20 cellular contexts compared by ENCODE assay signal in genomic region chr3:89740881-89741177, GRCh38.
A peak's percentile ranks its signal among the peaks of the same experiment; 100 is the strongest.
DNase-seq lines count a peak whose midpoint lies in the region; ATAC-seq and TF ChIP-seq lines count a peak whose summit lies in the region.
"Had no signal": no experiment of that assay in that cellular context is flagged by ENCODE, and none has a peak within 500 bp of the region (broad histone marks: within the 10 kb centered on the region; RNA-seq: fewer than 3 reads in every experiment).

No MANE protein-coding gene starts in this region.

- intact Hi-C loops in IMR-90 (cut with micrococcal nuclease): no loop called here

- H4K91ac ChIP-seq in IMR-90 (ENCODE audit: insufficient read depth, low read depth, low read length): no peak overlapping the region

- BruUV-seq in IMR-90 (replicated peaks; lab: Mats Ljungman, UMichigan): no TSS peak

- no peak overlapping the region for H4K8ac ChIP-seq in IMR-90 (ENCODE audit: low read depth in 2 of 2, low read length in 2 of 2)

- H3K14ac ChIP-seq in IMR-90 (replicated peaks; ENCODE audit: low read depth, low read length): no peak overlapping the region

- in situ Hi-C loops in IMR-90 (cut with MboI; ENCODE audit: low sequenced_read_pairs): no loop called here

- no peaks in the 10 kb centered on the region for H3F3A ChIP-seq in smooth muscle cell (ENCODE audit: low read depth)

- CTCF ChIA-PET in IMR-90 (lab: Yijun Ruan, JAX): no interaction called here

- H3K4me3 ChIP-seq in IMR-90 (ENCODE audit: insufficient read depth, low read depth, low read length) (no peak overlapping the region), adipocyte (ENCODE audit: low read length) (no peak overlapping the region), smooth muscle cell (no peak overlapping the region)
- H3K4me3 ChIP-seq: GM23248, K562 had no signal

- H3K23ac ChIP-seq in IMR-90 (ENCODE audit: low read depth, low read length): no peak overlapping the region

- no peak overlapping the region for H4K5ac ChIP-seq in IMR-90 (ENCODE audit: low read depth, low read length)

- no peak overlapping the region for H2AK5ac ChIP-seq in IMR-90 (ENCODE audit: low read depth, low read length)

- H2AK9ac ChIP-seq in IMR-90 (replicated peaks; ENCODE audit: low read depth, low read length, poor library complexity): no peak overlapping the region

- TF ChIP-seq POLR2A in IMR-90 (IDR thresholded peaks at IDR 0.05; ENCODE audit: low read depth, low read length): no peak

- no peak overlapping the region for H2BK20ac ChIP-seq in IMR-90 (ENCODE audit: low read depth, low read length)

- no peak overlapping the region for H2BK120ac ChIP-seq in IMR-90 (ENCODE audit: low read depth, low read length)

- no peaks in the 10 kb centered on the region for H3K9me1 ChIP-seq in IMR-90 (ENCODE audit: insufficient read depth, low read length)

- H3K9me3 ChIP-seq in IMR-90 (ENCODE audit: control insufficient read depth, insufficient read depth, low read length) (no peaks in the 10 kb centered on the region), adipocyte (ENCODE audit: control insufficient read depth, low read length) (no peaks in the 10 kb centered on the region), smooth muscle cell (replicated peaks; ENCODE audit: low read depth) (no peaks in the 10 kb centered on the region)
- H3K9me3 ChIP-seq: BE2C had no signal

- no peak overlapping the region for H2BK5ac ChIP-seq in IMR-90 (ENCODE audit: low read depth, low read length, poor library complexity, severe bottlenecking)

- dilution Hi-C loops in IMR-90 (cut with HindIII; ENCODE audit: low sequenced_read_pairs, unreplicated experiment): no loop called here

- TF ChIP-seq RAD21 in IMR-90 (IDR thresholded peaks at IDR 0.05; ENCODE audit: low read length): no peak

- DNase-seq in IMR-90 (peak; percentile 61), adipocyte (ENCODE audit: low read depth) (peak; percentile 23), fibroblast of peridontal ligament (ENCODE audit: extremely low read depth) (peak; percentile 88), smooth muscle cell (lab: John Stamatoyannopoulos, UW; ENCODE audit: unreplicated experiment) (no peak), hypothalamus (lab: John Stamatoyannopoulos, UW) (no peak), putamen (ENCODE audit: low spot score) (no peak)
- DNase-seq: BE2C; Calu3; CD4-positive, alpha-beta memory T cell; DMS79 treated with DMSO at 0.1 percent for 48 hours; GM23248; NCI-H1436; NCI-H2029; NCI-H2171; NCI-H446; NCI-H69; RPMI8226; SIG-M5 had no signal

- POLR2A ChIA-PET in IMR-90 (lab: Charles Lee; ENCODE audit: unreplicated experiment): no interaction called here

- H3K79me1 ChIP-seq in IMR-90 (ENCODE audit: low read depth in 1 of 2, low read length in 2 of 2): no peaks in the 10 kb centered on the region

- H3K4me1 ChIP-seq in IMR-90 (ENCODE audit: control insufficient read depth, insufficient read depth, low read length) (peaks cover 2% of the 10 kb centered on the region; the same call in 1 of the 2 replicates), adipocyte (ENCODE audit: control insufficient read depth, insufficient read depth, low read length) (peaks cover 11% of the 10 kb centered on the region), smooth muscle cell (ENCODE audit: low read depth) (no peaks in the 10 kb centered on the region)
- H3K4me1 ChIP-seq: BE2C had no signal

- H2AFZ ChIP-seq in IMR-90 (replicated peaks; ENCODE audit: low read length, poor library complexity) (no peak overlapping the region), smooth muscle cell (ENCODE audit: low read depth) (no peak overlapping the region)
- H2AFZ ChIP-seq: GM23248 had no signal

- H3K4me2 ChIP-seq in IMR-90 (ENCODE audit: low read depth, low read length) (no peak overlapping the region), smooth muscle cell (no peak overlapping the region)

- ATAC-seq in IMR-90 (ENCODE audit: low read depth): peak; percentile 87
- ATAC-seq in GM19324 (IDR thresholded peaks at IDR 0.05; ENCODE audit: low FRiP score, unreplicated experiment): no peak
- ATAC-seq: K562 had no signal

- H3K27me3 ChIP-seq in IMR-90 (ENCODE audit: control insufficient read depth, insufficient read depth, low read length): no peaks in the 10 kb centered on the region
- H3K27me3 ChIP-seq in adipocyte (replicated peaks; ENCODE audit: control insufficient read depth, insufficient read depth, low read length): no peaks in the 10 kb centered on the region
- no peaks in the 10 kb centered on the region for H3K27me3 ChIP-seq in smooth muscle cell (ENCODE audit: low read depth)
- H3K27me3 ChIP-seq: BE2C had no signal

- H3K4ac ChIP-seq in IMR-90 (ENCODE audit: low read depth, low read length): no peak overlapping the region

- H3K79me2 ChIP-seq in smooth muscle cell (ENCODE audit: low read depth): no peaks in the 10 kb centered on the region

- no peak overlapping the region for H3K56ac ChIP-seq in IMR-90 (ENCODE audit: extremely low read depth, insufficient read depth, low read length)

- no peaks in the 10 kb centered on the region for H3K36me3 ChIP-seq in IMR-90 (ENCODE audit: control insufficient read depth, insufficient read depth, low read length)
- no peaks in the 10 kb centered on the region for H3K36me3 ChIP-seq in adipocyte (ENCODE audit: control insufficient read depth, insufficient read depth, low read length, severe bottlenecking)
- no peaks in the 10 kb centered on the region for H3K36me3 ChIP-seq in smooth muscle cell (ENCODE audit: low read depth)
- H3K36me3 ChIP-seq: BE2C had no signal

- H4K20me1 ChIP-seq in IMR-90 (ENCODE audit: insufficient read depth, low read length) (no peaks in the 10 kb centered on the region), smooth muscle cell (ENCODE audit: low read depth) (no peaks in the 10 kb centered on the region)

- H3K9ac ChIP-seq in IMR-90 (ENCODE audit: low read depth, low read length): no peak overlapping the region
- H3K9ac ChIP-seq in adipocyte (ENCODE audit: low read length): no peak overlapping the region
- no peak overlapping the region for H3K9ac ChIP-seq in smooth muscle cell (ENCODE audit: low read depth)
- H3K9ac ChIP-seq: GM23248 had no signal

- H2BK15ac ChIP-seq in IMR-90 (ENCODE audit: low read depth, low read length): no peak overlapping the region

- TF ChIP-seq CTCF in IMR-90 (conservative IDR thresholded peaks at IDR 0.05; ENCODE audit: low read depth, low read length) (no peak), smooth muscle cell (IDR thresholded peaks at IDR 0.05; ENCODE audit: borderline replicate concordance, insufficient read depth, poor library complexity, severe bottlenecking) (no peak)

- no peak overlapping the region for H3K27ac ChIP-seq in IMR-90 (ENCODE audit: insufficient read depth, low read length)
- peak overlapping the region; percentile 1 for H3K27ac ChIP-seq in smooth muscle cell (ENCODE audit: low read depth)
- H3K27ac ChIP-seq: GM23248 had no signal

- H3K18ac ChIP-seq in IMR-90 (ENCODE audit: low read depth, low read length): no peak overlapping the region

TF ChIP-seq in IMR-90, 13 proteins besides CTCF, POLR2A, EP300 and RAD21:
- TF ChIP-seq, protein P1, sequence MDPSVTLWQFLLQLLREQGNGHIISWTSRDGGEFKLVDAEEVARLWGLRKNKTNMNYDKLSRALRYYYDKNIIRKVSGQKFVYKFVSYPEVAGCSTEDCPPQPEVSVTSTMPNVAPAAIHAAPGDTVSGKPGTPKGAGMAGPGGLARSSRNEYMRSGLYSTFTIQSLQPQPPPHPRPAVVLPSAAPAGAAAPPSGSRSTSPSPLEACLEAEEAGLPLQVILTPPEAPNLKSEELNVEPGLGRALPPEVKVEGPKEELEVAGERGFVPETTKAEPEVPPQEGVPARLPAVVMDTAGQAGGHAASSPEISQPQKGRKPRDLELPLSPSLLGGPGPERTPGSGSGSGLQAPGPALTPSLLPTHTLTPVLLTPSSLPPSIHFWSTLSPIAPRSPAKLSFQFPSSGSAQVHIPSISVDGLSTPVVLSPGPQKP (IDR thresholded peaks at IDR 0.05; ENCODE audit: borderline replicate concordance, low read depth, low read length): no peak
- TF ChIP-seq RFX5 (IDR thresholded peaks at IDR 0.05; ENCODE audit: low read depth, low read length) (no peak), CHD1 (IDR thresholded peaks at IDR 0.05; ENCODE audit: low read depth, low read length) (no peak)

Comparison
In these comparisons a context has a peak if more than half of its experiments do, and no peak if none do; other contexts are left out.
1. DNase-seq: peak in IMR-90 (single experiment), adipocyte (single experiment) and fibroblast of peridontal ligament (single experiment); none in smooth muscle cell (single experiment), hypothalamus (0 of 51) and putamen (single experiment).